1 cellular context compared by ENCODE assay signal in the genomic region with DNA sequence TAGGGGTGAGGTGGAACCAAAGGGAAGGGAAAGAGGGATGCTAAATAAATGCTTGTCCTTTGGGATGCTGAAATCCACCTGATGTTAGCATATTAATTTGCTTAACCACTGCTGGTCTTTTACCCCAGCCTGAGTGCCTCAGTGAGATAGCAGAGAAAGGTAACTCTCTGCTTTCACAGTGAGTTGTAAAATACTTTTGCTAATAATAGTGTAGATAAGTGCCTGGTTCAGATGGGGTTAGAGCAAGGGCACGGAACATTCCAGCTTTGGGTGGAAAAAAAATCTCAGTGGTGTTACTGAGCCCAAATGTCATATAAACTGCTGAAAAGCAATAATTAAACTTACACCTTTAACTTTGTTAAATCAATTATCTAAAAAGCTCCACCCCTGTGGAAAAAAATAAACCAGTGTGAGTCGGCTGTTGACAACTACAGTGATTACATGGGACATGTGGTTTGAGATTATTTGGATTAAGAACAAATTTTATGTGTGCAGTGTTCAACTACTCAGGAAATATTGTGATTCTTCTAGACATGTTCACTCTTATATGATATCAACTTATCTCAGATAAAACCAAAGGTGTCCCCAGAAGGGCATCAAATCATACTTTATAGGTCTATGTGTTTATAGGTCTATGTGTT.
TF ChIP-seq lines count a peak whose summit lies in the region.

No MANE protein-coding gene starts in this region.

TF ChIP-seq in IMR-90, 13 proteins besides CTCF, POLR2A, EP300 and RAD21 (continued from another document):
- TF ChIP-seq, protein P1, sequence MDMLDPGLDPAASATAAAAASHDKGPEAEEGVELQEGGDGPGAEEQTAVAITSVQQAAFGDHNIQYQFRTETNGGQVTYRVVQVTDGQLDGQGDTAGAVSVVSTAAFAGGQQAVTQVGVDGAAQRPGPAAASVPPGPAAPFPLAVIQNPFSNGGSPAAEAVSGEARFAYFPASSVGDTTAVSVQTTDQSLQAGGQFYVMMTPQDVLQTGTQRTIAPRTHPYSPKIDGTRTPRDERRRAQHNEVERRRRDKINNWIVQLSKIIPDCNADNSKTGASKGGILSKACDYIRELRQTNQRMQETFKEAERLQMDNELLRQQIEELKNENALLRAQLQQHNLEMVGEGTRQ (IDR thresholded peaks at IDR 0.05; ENCODE audit: low read depth, low read length): no peak
- TF ChIP-seq MXI1 (IDR thresholded peaks at IDR 0.05; ENCODE audit: borderline replicate concordance, low read depth, low read length) (no peak), RFX5 (IDR thresholded peaks at IDR 0.05; ENCODE audit: low read depth, low read length) (no peak), CHD1 (IDR thresholded peaks at IDR 0.05; ENCODE audit: low read depth, low read length) (no peak), FOS (IDR thresholded peaks at IDR 0.05; ENCODE audit: low read depth, low read length) (no peak)
